Comparison of ENCODE assay signal across 2 cellular contexts in the genomic region with DNA sequence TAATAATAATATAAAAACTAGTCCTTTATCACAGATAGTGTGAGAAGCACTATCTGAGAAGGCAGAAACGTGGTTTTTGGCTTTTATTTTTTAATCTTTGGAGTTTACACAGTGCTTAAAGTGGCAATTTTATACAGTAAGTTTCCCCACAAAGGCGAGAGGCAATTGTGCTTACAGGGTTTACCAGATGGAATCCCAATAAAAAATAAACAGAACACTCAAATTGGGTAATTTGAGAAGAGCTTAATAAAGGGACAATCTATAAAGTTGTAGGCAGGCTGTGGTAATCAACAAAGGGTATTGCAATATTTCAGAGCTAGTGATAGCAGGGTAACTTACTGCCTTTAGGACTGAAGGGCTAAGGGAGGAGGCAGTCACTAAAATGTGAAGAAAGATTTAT.
DNase-seq lines count a peak whose midpoint lies in the region; TF ChIP-seq lines count a peak whose summit lies in the region.
"Not testable (repeated sequence)": the region's sequence is repeated elsewhere in the genome, so short reads cannot be mapped to it uniquely, and the experiment has no call there.

No MANE protein-coding gene starts in this region.

- CTCF ChIA-PET in HEK293 (lab: Yijun Ruan, JAX): not testable (repeated sequence)

- not testable (repeated sequence) for H3K9me3 ChIP-seq in HEK293 (ENCODE audit: control insufficient read depth, insufficient read depth, low read depth, low read length)

- not testable (repeated sequence) for H3K27ac ChIP-seq in HEK293 (ENCODE audit: extremely low read depth, low read depth, low read length)

- H3K4me1 ChIP-seq in HEK293 (ENCODE audit: control insufficient read depth, insufficient read depth, low read length): not testable (repeated sequence)

- not testable (repeated sequence) for H3K36me3 ChIP-seq in HEK293 (ENCODE audit: control insufficient read depth in 2 of 2, insufficient read depth in 1 of 2, low read length in 2 of 2)

- POLR2A ChIA-PET in HEK293 (lab: Yijun Ruan, JAX): not testable (repeated sequence)

- not testable (repeated sequence) for H3K4me3 ChIP-seq in HEK293 (ENCODE audit: low read depth, low read length)

- TF ChIP-seq CTCF in HEK293 (tag by site-specific recombination; IDR thresholded peaks at IDR 0.05): not testable (repeated sequence)

- peak; percentile 6 for DNase-seq in DMS 273 (lab: John Stamatoyannopoulos, UW; ENCODE audit: unreplicated experiment)

TF ChIP-seq in HEK293, 187 proteins besides CTCF, POLR2A, EP300 and RAD21:
- TF ChIP-seq FEZF1 (tag by site-specific recombination; IDR thresholded peaks at IDR 0.05) (peak; percentile 87), ZNF843 (tag by site-specific recombination; IDR thresholded peaks at IDR 0.05) (peak; percentile 75), ZNF561 (tag by site-specific recombination; IDR thresholded peaks at IDR 0.05; ENCODE audit: borderline replicate concordance) (0 out of 2 replicates have a peak, but pooled peaks have one; percentile 23)
- TF ChIP-seq, protein P1, sequence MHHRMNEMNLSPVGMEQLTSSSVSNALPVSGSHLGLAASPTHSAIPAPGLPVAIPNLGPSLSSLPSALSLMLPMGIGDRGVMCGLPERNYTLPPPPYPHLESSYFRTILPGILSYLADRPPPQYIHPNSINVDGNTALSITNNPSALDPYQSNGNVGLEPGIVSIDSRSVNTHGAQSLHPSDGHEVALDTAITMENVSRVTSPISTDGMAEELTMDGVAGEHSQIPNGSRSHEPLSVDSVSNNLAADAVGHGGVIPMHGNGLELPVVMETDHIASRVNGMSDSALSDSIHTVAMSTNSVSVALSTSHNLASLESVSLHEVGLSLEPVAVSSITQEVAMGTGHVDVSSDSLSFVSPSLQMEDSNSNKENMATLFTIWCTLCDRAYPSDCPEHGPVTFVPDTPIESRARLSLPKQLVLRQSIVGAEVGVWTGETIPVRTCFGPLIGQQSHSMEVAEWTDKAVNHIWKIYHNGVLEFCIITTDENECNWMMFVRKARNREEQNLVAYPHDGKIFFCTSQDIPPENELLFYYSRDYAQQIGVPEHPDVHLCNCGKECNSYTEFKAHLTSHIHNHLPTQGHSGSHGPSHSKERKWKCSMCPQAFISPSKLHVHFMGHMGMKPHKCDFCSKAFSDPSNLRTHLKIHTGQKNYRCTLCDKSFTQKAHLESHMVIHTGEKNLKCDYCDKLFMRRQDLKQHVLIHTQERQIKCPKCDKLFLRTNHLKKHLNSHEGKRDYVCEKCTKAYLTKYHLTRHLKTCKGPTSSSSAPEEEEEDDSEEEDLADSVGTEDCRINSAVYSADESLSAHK (tag by site-specific recombination; IDR thresholded peaks at IDR 0.05): peak; percentile 44; the same call in 1 of the 2 replicates
- TF ChIP-seq, protein P2, sequence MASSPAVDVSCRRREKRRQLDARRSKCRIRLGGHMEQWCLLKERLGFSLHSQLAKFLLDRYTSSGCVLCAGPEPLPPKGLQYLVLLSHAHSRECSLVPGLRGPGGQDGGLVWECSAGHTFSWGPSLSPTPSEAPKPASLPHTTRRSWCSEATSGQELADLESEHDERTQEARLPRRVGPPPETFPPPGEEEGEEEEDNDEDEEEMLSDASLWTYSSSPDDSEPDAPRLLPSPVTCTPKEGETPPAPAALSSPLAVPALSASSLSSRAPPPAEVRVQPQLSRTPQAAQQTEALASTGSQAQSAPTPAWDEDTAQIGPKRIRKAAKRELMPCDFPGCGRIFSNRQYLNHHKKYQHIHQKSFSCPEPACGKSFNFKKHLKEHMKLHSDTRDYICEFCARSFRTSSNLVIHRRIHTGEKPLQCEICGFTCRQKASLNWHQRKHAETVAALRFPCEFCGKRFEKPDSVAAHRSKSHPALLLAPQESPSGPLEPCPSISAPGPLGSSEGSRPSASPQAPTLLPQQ (tag by site-specific recombination; IDR thresholded peaks at IDR 0.05): peak; percentile 75
TF ChIP-seq in HEK293: peak in this region for 5; not testable (repeated sequence) for 182.
